In the genomic region with DNA sequence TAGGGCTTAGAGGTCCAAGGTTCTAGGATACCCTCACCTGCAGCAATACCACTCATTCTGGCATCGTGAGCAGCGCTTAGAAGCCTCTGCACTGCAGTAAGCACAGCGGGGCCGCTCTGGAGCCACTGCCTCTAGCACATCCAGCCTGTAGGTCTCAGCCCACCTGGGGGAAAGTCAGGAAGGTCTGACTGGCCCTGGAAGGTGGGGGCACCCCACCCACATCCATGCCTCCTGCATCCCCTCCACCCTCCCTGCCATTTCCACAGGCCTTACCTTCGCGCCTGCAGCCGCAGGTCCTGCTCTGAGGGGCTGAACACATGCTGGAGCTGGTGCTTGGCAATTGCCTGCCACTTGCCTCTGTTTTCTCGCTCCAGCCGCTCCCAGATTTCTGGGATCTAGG, we compare ENCODE assay signal across 10 cellular contexts. TPM values are rescaled to one million over a fixed set of nuclear protein-coding genes. Genes with fewer than 3 reads are reported as not detected.
DNase-seq lines count a peak whose midpoint lies in the region; ATAC-seq, FAIRE-seq and TF ChIP-seq lines count a peak whose summit lies in the region.
"Had no signal": no experiment of that assay in that cellular context is flagged by ENCODE, and none has a peak within 500 bp of the region (broad histone marks: within the 10 kb centered on the region; RNA-seq: fewer than 3 reads in every experiment).

No MANE protein-coding gene starts in this region.

- no peaks in the 10 kb centered on the region for H3F3A ChIP-seq in SK-N-SH (replicated peaks; ENCODE audit: insufficient read depth)

- 92 to 96% (median 94%) methylated on average over 9 of the region's 9 CpGs for WGBS in small intestine, 3 donors
- 97% methylated on average over 7 of the region's 9 CpGs for WGBS in SK-N-SH (ENCODE audit: low lambda C conversion rate)

- H4K20me1 ChIP-seq in SK-N-SH (ENCODE audit: insufficient read depth): no peaks in the 10 kb centered on the region

- H3K27ac ChIP-seq in Peyer's patch (peak overlapping the region; percentile 91 to 99 (median 96)), small intestine (ENCODE audit: low read depth in 1 of 2, low read length in 1 of 2) (peak overlapping the region; percentile 34 to 88), SK-N-SH (ENCODE audit: low read depth in 2 of 2, low read length in 1 of 2) (no peak overlapping the region)
- H3K27ac ChIP-seq: hepatocyte had no signal

- no peaks in the 10 kb centered on the region for H3K9me2 ChIP-seq in SK-N-SH

- H3K4me1 ChIP-seq in Peyer's patch (peaks cover 4 to 53% (median 12%) of the 10 kb centered on the region in 4 donors), small intestine (ENCODE audit: control insufficient read depth in 2 of 2, insufficient read depth in 1 of 2, low read depth in 1 of 2, low read length in 1 of 2) (no peaks in the 10 kb centered on the region), SK-N-SH (ENCODE audit: control insufficient read depth in 1 of 2, insufficient read depth in 2 of 2, low read depth in 1 of 2, low read length in 1 of 2) (peaks cover 5 to 14% of the 10 kb centered on the region in 2 experiments; a peak in 2 of 4 replicates)

- H3K4me3 Mint-ChIP-seq in T-helper 1 cell treated with Interleukin-12 subunit alpha and Interleukin-12 subunit beta and Interleukin-4 antibody, amounts not matched to agents 30 μg/mL and 1 μg/mL, for 36 hours: peak overlapping the region; percentile 78

- ATAC-seq in HG03280 (IDR thresholded peaks at IDR 0.05; ENCODE audit: unreplicated experiment): no peak

- H3K9me3 Mint-ChIP-seq in T-helper 1 cell treated with Interleukin-12 subunit alpha and Interleukin-12 subunit beta and Interleukin-4 antibody, amounts not matched to agents 30 μg/mL and 1 μg/mL, for 36 hours: no peaks in the 10 kb centered on the region

- H2AFZ ChIP-seq in SK-N-SH (ENCODE audit: low read depth): no peak overlapping the region

- TF ChIP-seq RAD21 in SK-N-SH (IDR thresholded peaks at IDR 0.05; ENCODE audit: low read length): no peak

- H3K36me3 Mint-ChIP-seq in T-helper 1 cell treated with Interleukin-12 subunit alpha and Interleukin-12 subunit beta and Interleukin-4 antibody, amounts not matched to agents 30 μg/mL and 1 μg/mL, for 36 hours (ENCODE audit: low read depth): peaks cover 19% of the 10 kb centered on the region

- H3K27ac Mint-ChIP-seq in T-helper 1 cell treated with Interleukin-12 subunit alpha and Interleukin-12 subunit beta and Interleukin-4 antibody, amounts not matched to agents 30 μg/mL and 1 μg/mL, for 36 hours: peak overlapping the region; percentile 88

- CTCF ChIA-PET in SK-N-SH (lab: Yijun Ruan, JAX): interaction anchor here (1.3 to 4.7 kb wide), 3 partner anchors 9 to 220 kb away, joined by 3 to 26 read pairs (median 3); a partner anchor contains a TSS

- TF ChIP-seq POLR2A in Peyer's patch (IDR thresholded peaks at IDR 0.05): no peak

- H3K36me3 ChIP-seq in Peyer's patch (no peaks in the 10 kb centered on the region), small intestine (ENCODE audit: control insufficient read depth in 2 of 2, insufficient read depth in 2 of 2, low read length in 2 of 2) (no peaks in the 10 kb centered on the region), SK-N-SH (replicated peaks in 1 of 2; ENCODE audit: control insufficient read depth in 1 of 2, insufficient read depth in 2 of 2, low read length in 1 of 2) (no peaks in the 10 kb centered on the region)

- H3K4me2 ChIP-seq in SK-N-SH: no peak overlapping the region

- no peaks in the 10 kb centered on the region for H3K27me3 Mint-ChIP-seq in T-helper 1 cell treated with Interleukin-12 subunit alpha and Interleukin-12 subunit beta and Interleukin-4 antibody, amounts not matched to agents 30 μg/mL and 1 μg/mL, for 36 hours (ENCODE audit: low read depth)

- peak overlapping the region in 3 of 4 donors; percentile 43 to 92 (median 75) for H3K4me3 ChIP-seq in Peyer's patch
- peak overlapping the region; percentile 43 for H3K4me3 ChIP-seq in fibroblast of pulmonary artery (replicated peaks; ENCODE audit: low read depth, low read length)
- H3K4me3 ChIP-seq in small intestine (ENCODE audit: low read depth in 1 of 2, low read length in 2 of 2): no peak overlapping the region
- no peak overlapping the region for H3K4me3 ChIP-seq in SK-N-SH (ENCODE audit: low read depth in 2 of 2, low read length in 1 of 2)
- H3K4me3 ChIP-seq: hepatocyte had no signal

- H3K9ac ChIP-seq in SK-N-SH: no peak overlapping the region

- no peaks in the 10 kb centered on the region for H3K27me3 ChIP-seq in Peyer's patch
- H3K27me3 ChIP-seq in small intestine (ENCODE audit: control insufficient read depth in 2 of 2, insufficient read depth in 2 of 2, low read length in 2 of 2): no peaks in the 10 kb centered on the region
- H3K27me3 ChIP-seq in SK-N-SH (ENCODE audit: insufficient read depth): no peaks in the 10 kb centered on the region

- no peak for TF ChIP-seq CTCF in Peyer's patch (IDR thresholded peaks at IDR 0.05)
- no peak for TF ChIP-seq CTCF in fibroblast of pulmonary artery (IDR thresholded peaks at IDR 0.05; ENCODE audit: low read length, missing control alignments)
- no peak for TF ChIP-seq CTCF in SK-N-SH (IDR thresholded peaks at IDR 0.05)

- peaks cover 31% of the 10 kb centered on the region for H3K4me1 Mint-ChIP-seq in T-helper 1 cell treated with Interleukin-12 subunit alpha and Interleukin-12 subunit beta and Interleukin-4 antibody, amounts not matched to agents 30 μg/mL and 1 μg/mL, for 36 hours (ENCODE audit: low read depth)

- TF ChIP-seq EP300 in SK-N-SH (IDR thresholded peaks at IDR 0.05; ENCODE audit: borderline replicate concordance in 1 of 2, low read depth in 1 of 2, low read length in 1 of 2): no peak

- H3K9me3 ChIP-seq in Peyer's patch (no peaks in the 10 kb centered on the region), small intestine (ENCODE audit: control insufficient read depth, low read depth) (no peaks in the 10 kb centered on the region), SK-N-SH (no peaks in the 10 kb centered on the region)

- peaks cover 15% of the 10 kb centered on the region for H3K79me2 ChIP-seq in SK-N-SH (ENCODE audit: insufficient read depth)

- POLR2A ChIA-PET in SK-N-SH (lab: Yijun Ruan, JAX): no interaction called here

- DNase-seq in T-helper 1 cell (no peak), Peyer's patch (peak in 1 of 3 donors; percentile 43), fibroblast of pulmonary artery (ENCODE audit: low read depth) (no peak), small intestine (no peak), KG1 (lab: John Stamatoyannopoulos, UW) (no peak), SK-N-SH (no peak)

- no peak for FAIRE-seq in small intestine (lab: Jason Lieb, UNC)
- FAIRE-seq: A204.1 had no signal

TF ChIP-seq in SK-N-SH, 30 proteins besides CTCF, POLR2A, EP300 and RAD21:
- TF ChIP-seq RFX5 (IDR thresholded peaks at IDR 0.05; ENCODE audit: low read length): no peak

RNA-seq across cellular contexts. Expression of a gene that starts 0.9 kb away (rescaled TPM):
- total RNA-seq in Peyer's patch: 10 to 100 TPM; 27.6 to 80.0 (median 29.4) TPM
- polyA plus RNA-seq in small intestine (10 to 100 TPM; 19.7 to 39.0 (median 32.7) TPM), SK-N-SH (2012; rRNA removed) (28.1 and 32.3 TPM in 2 replicates)
- polyA plus RNA-seq in SK-N-SH (2012; cell fraction: cytosol; rRNA removed): 19.1 and 27.8 TPM in 2 replicates
- polyA plus RNA-seq in SK-N-SH (2012; cell fraction: nucleus; rRNA removed): 34.1 and 37.0 TPM in 2 replicates

RNA-seq across cellular contexts. Expression of a gene that starts 4.0 kb away (rescaled TPM):
- total RNA-seq in Peyer's patch: under 1 TPM in 2 of 4 donors, not detected in 2; 0.27 to 0.38 TPM
- polyA plus RNA-seq in small intestine (1 to 10 TPM in 2 of 3 donors, under 1 TPM in 1; 0.76 to 2.5 (median 1.6) TPM), SK-N-SH (2012; rRNA removed) (0.83 and 0.95 TPM in 2 replicates)
- polyA plus RNA-seq in SK-N-SH (2012; cell fraction: cytosol; rRNA removed): 0.33 and 0.73 TPM in 2 replicates
- polyA plus RNA-seq in SK-N-SH (2012; cell fraction: nucleus; rRNA removed): 4.2 and 8.1 TPM in 2 replicates

RNA-seq across cellular contexts. Expression of a gene that starts 9.0 kb away (rescaled TPM):
- 10 to 100 TPM; 19.1 to 45.4 (median 28.3) TPM for total RNA-seq in Peyer's patch
- 10 to 100 TPM; 16.2 to 31.8 (median 21.3) TPM for polyA plus RNA-seq in small intestine
- 43.6 and 56.2 TPM in 2 replicates for polyA plus RNA-seq in SK-N-SH (2012; rRNA removed)
- 23.0 and 30.4 TPM in 2 replicates for polyA plus RNA-seq in SK-N-SH (2012; cell fraction: cytosol; rRNA removed)
- polyA plus RNA-seq in SK-N-SH (2012; cell fraction: nucleus; rRNA removed): 124 and 132 TPM in 2 replicates

RNA-seq across cellular contexts. Expression of a gene that starts 9.1 kb away (rescaled TPM):
- 10 to 100 TPM; 22.3 to 69.5 (median 38.6) TPM for total RNA-seq in Peyer's patch
- 10 to 100 TPM; 30.5 to 39.1 (median 31.3) TPM for polyA plus RNA-seq in small intestine
- 40.7 and 46.5 TPM in 2 replicates for polyA plus RNA-seq in SK-N-SH (2012; rRNA removed)
- 22.5 and 32.0 TPM in 2 replicates for polyA plus RNA-seq in SK-N-SH (2012; cell fraction: cytosol; rRNA removed)
- 59.4 and 69.3 TPM in 2 replicates for polyA plus RNA-seq in SK-N-SH (2012; cell fraction: nucleus; rRNA removed)

RNA-seq across cellular contexts. Expression of a gene that starts 13.5 kb away (rescaled TPM):
- 10 to 100 TPM in 3 of 4 donors, 1 to 10 TPM in 1; 5.8 to 19.8 (median 17.5) TPM for total RNA-seq in Peyer's patch
- polyA plus RNA-seq in small intestine: 10 to 100 TPM; 29.8 to 46.2 (median 31.3) TPM
- 58.7 and 79.3 TPM in 2 replicates for polyA plus RNA-seq in SK-N-SH (2012; rRNA removed)
- 45.0 and 66.4 TPM in 2 replicates for polyA plus RNA-seq in SK-N-SH (2012; cell fraction: cytosol; rRNA removed)
- 35.0 and 40.0 TPM in 2 replicates for polyA plus RNA-seq in SK-N-SH (2012; cell fraction: nucleus; rRNA removed)

Comparison
In these comparisons a context has a peak if more than half of its experiments do, and no peak if none do; other contexts are left out.
1. H3K27ac ChIP-seq: peak in Peyer's patch (4 of 4) and small intestine (2 of 2); none in SK-N-SH (0 of 2).
2. H3K4me3 ChIP-seq: peak in Peyer's patch (3 of 4) and fibroblast of pulmonary artery (single experiment); none in small intestine (0 of 2) and SK-N-SH (0 of 2).